ENCODE assay signal across 20 cellular contexts in genomic region chr2:134327367-134327766, GRCh38.
DNase-seq lines count a peak whose midpoint lies in the region; ATAC-seq and TF ChIP-seq lines count a peak whose summit lies in the region.
"Had no signal": no experiment of that assay in that cellular context is flagged by ENCODE, and none has a peak within 500 bp of the region (broad histone marks: within the 10 kb centered on the region; RNA-seq: fewer than 3 reads in every experiment).

No MANE protein-coding gene starts in this region.

- H3K36me3 ChIP-seq in colonic mucosa: no peaks in the 10 kb centered on the region
- H3K36me3 ChIP-seq: cardiac muscle cell, HAP-1 had no signal

- H3K27me3 Mint-ChIP-seq in T-helper 17 cell: no peaks in the 10 kb centered on the region
- H3K27me3 Mint-ChIP-seq: stimulated activated naive CD8-positive, alpha-beta T cell treated with anti-CD3 and anti-CD28 coated beads, Interleukin-15, amount 100 ng/mL, for 72 hours had no signal

- H3K4me1 Mint-ChIP-seq in T-helper 17 cell: peaks cover 52% of the 10 kb centered on the region
- H3K4me1 Mint-ChIP-seq: nephron progenitor cell had no signal

- no peak overlapping the region for H3K9ac ChIP-seq in colonic mucosa (ENCODE audit: low read depth in 2 of 2, low read length in 2 of 2)

- peaks cover 9% of the 10 kb centered on the region for H3K36me3 Mint-ChIP-seq in T-helper 17 cell (ENCODE audit: low read depth)

- no peak for TF ChIP-seq CTCF in fibroblast of mammary gland (conservative IDR thresholded peaks at IDR 0.05; ENCODE audit: control insufficient read depth, insufficient read depth, low read depth, low read length)
- no peak for TF ChIP-seq CTCF in colonic mucosa (IDR thresholded peaks at IDR 0.05)

- DNase-seq in ELR (ENCODE audit: low read depth): peak; percentile 29
- DNase-seq in T-helper 17 cell: no peak
- DNase-seq in fibroblast of mammary gland (ENCODE audit: low read depth): peak; percentile 63
- peak; percentile 27 for DNase-seq in non-pigmented ciliary epithelial cell (ENCODE audit: low read depth)
- DNase-seq in occipital lobe (lab: John Stamatoyannopoulos, UW): no peak
- no peak for DNase-seq in NCI-H1105 treated with DMSO at 0.1 percent for 48 hours (lab: John Stamatoyannopoulos, UW)
- DNase-seq in colonic mucosa: no peak
- DNase-seq: KG1; MV-4-11; NCI-H2029; nephron progenitor cell; NK-92 treated with Interleukin-12 subunit alpha and Interleukin-12 subunit beta, amount 100 ng/mL, for 24 hours; stimulated activated CD4-positive, alpha-beta T cell treated with anti-CD3 and anti-CD28 coated beads, Interleukin-4, amount 100 ng/mL, for 1 hour; stimulated activated naive CD8-positive, alpha-beta T cell treated with anti-CD3 and anti-CD28 coated beads, Interleukin-15, amount 100 ng/mL, for 72 hours had no signal

- H3K9me3 ChIP-seq in T-helper 17 cell (ENCODE audit: control insufficient read depth, low read length, poor library complexity, severe bottlenecking) (no peaks in the 10 kb centered on the region), colonic mucosa (no peaks in the 10 kb centered on the region)
- H3K9me3 ChIP-seq: HAP-1 had no signal

- H3K27me3 ChIP-seq in colonic mucosa: no peaks in the 10 kb centered on the region
- H3K27me3 ChIP-seq: cardiac muscle cell had no signal

- H3K4me3 Mint-ChIP-seq in T-helper 17 cell: no peak overlapping the region
- H3K4me3 Mint-ChIP-seq: mesothelial cell of epicardium; nephron progenitor cell; stimulated activated naive CD8-positive, alpha-beta T cell treated with anti-CD3 and anti-CD28 coated beads, Interleukin-15, amount 100 ng/mL, for 72 hours had no signal

- no peak for ATAC-seq in T-helper 17 cell
- no peak for ATAC-seq in HG03460 (IDR thresholded peaks at IDR 0.05; ENCODE audit: unreplicated experiment)
- ATAC-seq: stimulated activated naive CD8-positive, alpha-beta T cell treated with anti-CD3 and anti-CD28 coated beads, Interleukin-15, amount 100 ng/mL, for 72 hours had no signal

- H3K4me1 ChIP-seq in colonic mucosa: no peaks in the 10 kb centered on the region

- intact Hi-C loops in colonic mucosa (cut with DNase I): no loop called here

- H3K4me3 ChIP-seq in fibroblast of mammary gland (ENCODE audit: control insufficient read depth, low read depth, low read length) (no peak overlapping the region), colonic mucosa (no peak overlapping the region)
- H3K4me3 ChIP-seq: cardiac muscle cell, HAP-1, skin epidermis had no signal

- peak overlapping the region; percentile 98 for H3K27ac Mint-ChIP-seq in T-helper 17 cell
- H3K27ac Mint-ChIP-seq: mesothelial cell of epicardium; nephron progenitor cell; stimulated activated naive CD8-positive, alpha-beta T cell treated with anti-CD3 and anti-CD28 coated beads, Interleukin-15, amount 100 ng/mL, for 72 hours had no signal

- no peak overlapping the region for H3K27ac ChIP-seq in colonic mucosa
- H3K27ac ChIP-seq: cardiac muscle cell, HL-60, skin epidermis had no signal

Comparison
In these comparisons a context has a peak if more than half of its experiments do, and no peak if none do; other contexts are left out.
1. DNase-seq: peak in ELR (single experiment), fibroblast of mammary gland (single experiment) and non-pigmented ciliary epithelial cell (single experiment); none in T-helper 17 cell (0 of 3), occipital lobe (single experiment), NCI-H1105 treated with DMSO at 0.1 percent for 48 hours (single experiment) and colonic mucosa (single experiment).